8 cellular contexts compared by ENCODE assay signal in genomic region chr14:73886449-73887115, GRCh38. TPM values are rescaled to one million over a fixed set of nuclear protein-coding genes. Genes with fewer than 3 reads are reported as not detected.
DNase-seq lines count a peak whose midpoint lies in the region; ATAC-seq and TF ChIP-seq lines count a peak whose summit lies in the region.

ZNF410 (plus strand) TSS chr14:73886859; CDS start chr14:73892176, 5,317 bp downstream.

- TF ChIP-seq CTCF in epithelial cell of esophagus (IDR thresholded peaks at IDR 0.05; ENCODE audit: insufficient read depth, low read depth, low read length, missing control alignments), result no peak
- no peak for TF ChIP-seq CTCF in mucosa of descending colon (IDR thresholded peaks at IDR 0.05)

- DNase-seq in DMS 273 treated with DMSO at 0.1 percent for 48 hours (lab: John Stamatoyannopoulos, UW) (peak; percentile 91), OCI-M2 (lab: John Stamatoyannopoulos, UW; ENCODE audit: unreplicated experiment) (peak; percentile 86), activated T-cell treated with anti-CD3 and anti-CD28 coated beads for 4 hours (peak; percentile 87), epithelial cell of esophagus (ENCODE audit: low read depth) (peak; percentile 97), mucosa of descending colon (peak; percentile 88 to 95 (median 92))
- peak; percentile 91 for DNase-seq in stimulated activated CD8-positive, alpha-beta memory T cell treated with anti-CD3 and anti-CD28 coated beads, Interleukin-4, amount 100 ng/mL, for 24 hours (ENCODE audit: low read depth)

- ATAC-seq in GM21529 (IDR thresholded peaks at IDR 0.05; ENCODE audit: unreplicated experiment), result peak; percentile 92
- ATAC-seq in mucosa of descending colon, result peak; percentile 98

- H3K4me3 Mint-ChIP-seq in IgD-negative memory B cell, result peak within 1 kb of the TSS; percentile 88 to 99 (median 96)

- H3K27me3 Mint-ChIP-seq in IgD-negative memory B cell, result no peaks in the 10 kb centered on the region

- peak within 1 kb of the TSS; percentile 79 for H3K4me3 ChIP-seq in epithelial cell of esophagus (ENCODE audit: low read length)
- H3K4me3 ChIP-seq in mucosa of descending colon, result peak within 1 kb of the TSS; percentile 92

- peaks cover 10% of the 10 kb centered on the region for H3K4me1 ChIP-seq in mucosa of descending colon (ENCODE audit: low read depth)

- peaks cover 2% of the 10 kb centered on the region for H3K36me3 Mint-ChIP-seq in IgD-negative memory B cell

- peak within 1 kb of the TSS; percentile 93 to 98 (median 97) for H3K27ac Mint-ChIP-seq in IgD-negative memory B cell

- H3K36me3 ChIP-seq in mucosa of descending colon (ENCODE audit: low read depth), result no peaks in the 10 kb centered on the region

- intact Hi-C loops in mucosa of descending colon (cut with DNase I, micrococcal nuclease), result no loop called here

- H3K4me1 Mint-ChIP-seq in IgD-negative memory B cell, result peaks cover 26 to 44% (median 33%) of the 10 kb centered on the region in 3 donors

- H3K9me3 ChIP-seq in mucosa of descending colon, result no peaks in the 10 kb centered on the region

- H3K9me3 Mint-ChIP-seq in IgD-negative memory B cell, result no peaks in the 10 kb centered on the region

RNA-seq across cellular contexts. Expression of gene ZNF410, which starts in this region (rescaled TPM):
- polyA plus RNA-seq in IgD-negative memory B cell, result 65.3 TPM
- 10 to 100 TPM; 38.3 to 47.2 (median 45.1) TPM for total RNA-seq in mucosa of descending colon

Comparison
In these comparisons a context has a peak if more than half of its experiments do, and no peak if none do; other contexts are left out.
1. Peak in every context shown above with its lines: DNase-seq, ATAC-seq and H3K4me3 ChIP-seq.